Comparison of ENCODE assay signal across 12 cellular contexts in the genomic region with DNA sequence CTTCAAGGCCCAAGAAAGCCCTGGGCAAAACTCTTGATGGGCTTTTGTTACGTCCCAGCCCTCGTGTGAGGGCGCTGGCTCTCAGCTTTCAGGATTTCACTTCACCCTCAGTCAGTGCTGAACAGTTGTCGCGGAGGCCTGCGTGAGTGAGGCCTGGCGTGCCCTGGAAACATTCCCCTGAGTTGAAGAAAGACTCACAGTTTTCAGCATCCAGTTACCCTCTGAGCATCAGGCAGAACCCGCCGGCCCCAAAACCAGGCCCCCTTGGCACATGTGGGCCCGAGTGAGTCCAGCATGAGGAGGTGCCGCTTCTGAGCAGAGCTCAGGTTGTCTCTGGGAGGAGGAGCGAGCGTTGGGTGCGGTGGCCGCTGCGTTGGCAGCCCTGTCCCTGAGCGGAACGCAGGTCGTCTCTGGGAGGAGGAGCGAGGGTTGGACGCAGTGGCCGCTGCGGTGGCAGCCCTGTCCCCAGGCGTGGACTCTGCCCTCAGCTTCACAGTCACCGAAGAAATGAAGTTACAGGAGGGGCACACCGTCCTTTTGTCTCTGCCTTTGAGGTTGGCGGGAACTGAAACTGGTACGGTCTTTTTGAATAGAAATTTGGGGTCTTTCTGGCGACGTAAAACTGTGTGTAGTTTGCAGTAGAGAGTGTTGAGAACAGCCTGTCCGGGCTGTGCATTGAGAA. TPM values are rescaled to one million over a fixed set of nuclear protein-coding genes. Genes with fewer than 3 reads are reported as not detected.
DNase-seq lines count a peak whose midpoint lies in the region; ATAC-seq, FAIRE-seq and TF ChIP-seq lines count a peak whose summit lies in the region.
"Had no signal": no experiment of that assay in that cellular context is flagged by ENCODE, and none has a peak within 500 bp of the region (broad histone marks: within the 10 kb centered on the region; RNA-seq: fewer than 3 reads in every experiment).

A gene with protein sequence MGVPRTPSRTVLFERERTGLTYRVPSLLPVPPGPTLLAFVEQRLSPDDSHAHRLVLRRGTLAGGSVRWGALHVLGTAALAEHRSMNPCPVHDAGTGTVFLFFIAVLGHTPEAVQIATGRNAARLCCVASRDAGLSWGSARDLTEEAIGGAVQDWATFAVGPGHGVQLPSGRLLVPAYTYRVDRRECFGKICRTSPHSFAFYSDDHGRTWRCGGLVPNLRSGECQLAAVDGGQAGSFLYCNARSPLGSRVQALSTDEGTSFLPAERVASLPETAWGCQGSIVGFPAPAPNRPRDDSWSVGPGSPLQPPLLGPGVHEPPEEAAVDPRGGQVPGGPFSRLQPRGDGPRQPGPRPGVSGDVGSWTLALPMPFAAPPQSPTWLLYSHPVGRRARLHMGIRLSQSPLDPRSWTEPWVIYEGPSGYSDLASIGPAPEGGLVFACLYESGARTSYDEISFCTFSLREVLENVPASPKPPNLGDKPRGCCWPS (plus strand): TSS at position 493 of the 682 bp plus-strand sequence. CDS start 5,292 bp downstream, outside the sequence.

- H3K36me3 ChIP-seq in mucosa of descending colon (ENCODE audit: low read depth): no peaks in the 10 kb centered on the region
- H3K36me3 ChIP-seq: stomach had no signal

- H3K4me3 ChIP-seq in mucosa of descending colon: peak within 1 kb of the TSS; percentile 19
- H3K4me3 ChIP-seq: stomach had no signal

- no peak for TF ChIP-seq CTCF in mucosa of descending colon (IDR thresholded peaks at IDR 0.05)

- no peaks in the 10 kb centered on the region for H3K9me3 ChIP-seq in mucosa of descending colon
- H3K9me3 ChIP-seq: stomach had no signal

- H3K4me1 ChIP-seq in mucosa of descending colon (ENCODE audit: low read depth): peaks cover 22% of the 10 kb centered on the region

- DNase-seq in Right ventricle myocardium inferior (ENCODE audit: missing footprints) (peak; percentile 56), cardiac septum (ENCODE audit: low spot score) (no peak), Right ventricle myocardium superior (peak; percentile 29), mucosa of descending colon (peak; percentile 73 to 91 (median 89)), NAMALWA (ENCODE audit: low spot score) (no peak), HTR-8/SVneo (ENCODE audit: insufficient read length, low spot score) (no peak), NCI-H187 (lab: John Stamatoyannopoulos, UW) (no peak)
- DNase-seq: activated CD8-positive, alpha-beta T cell treated with anti-CD3 and anti-CD28 coated beads for 36 hours; effector memory CD8-positive, alpha-beta T cell; stomach had no signal

- intact Hi-C loops in Right ventricle myocardium inferior (cut with DNase I): no loop called here
- intact Hi-C loops in cardiac septum (cut with DNase I): no loop called here
- intact Hi-C loops in Right ventricle myocardium superior (cut with DNase I): no loop called here
- intact Hi-C loops in mucosa of descending colon (cut with DNase I, micrococcal nuclease): no loop called here

- no peak for FAIRE-seq in HTR-8/SVneo (lab: Jason Lieb, UNC)

- ATAC-seq in Right ventricle myocardium inferior: no peak
- no peak for ATAC-seq in Right ventricle myocardium superior (ENCODE audit: poor library complexity)
- peak; percentile 94 for ATAC-seq in mucosa of descending colon
- ATAC-seq in GM21576 (IDR thresholded peaks at IDR 0.05; ENCODE audit: unreplicated experiment): no peak
- ATAC-seq: activated CD8-positive, alpha-beta T cell treated with anti-CD3 and anti-CD28 coated beads for 36 hours; effector memory CD8-positive, alpha-beta T cell had no signal

RNA-seq across cellular contexts. Expression of the gene that starts here (rescaled TPM):
- total RNA-seq in Right ventricle myocardium inferior (0.30 TPM), cardiac septum (not detected), Right ventricle myocardium superior (not detected), mucosa of descending colon (10 to 100 TPM; 41.4 to 72.5 (median 71.0) TPM)
- total RNA-seq: Daoy had no signal

Comparison
In these comparisons a context has a peak if more than half of its experiments do, and no peak if none do; other contexts are left out.
1. RNA of the gene that starts here (total RNA-seq): 41.4 to 72.5 TPM in mucosa of descending colon; 0.30 TPM in Right ventricle myocardium inferior (single experiment), not detected in Right ventricle myocardium superior (single experiment) and not detected in cardiac septum (single experiment); every median in the first group is over 10 times any median in the second.
2. Peak in DNase-seq in Right ventricle myocardium inferior; RNA of the gene not detected or under 1 TPM.
3. Peak in DNase-seq in Right ventricle myocardium superior; RNA of the gene not detected or under 1 TPM.
4. DNase-seq: peak in mucosa of descending colon (3 of 3); none in cardiac septum (single experiment), NAMALWA (single experiment), HTR-8/SVneo (single experiment) and NCI-H187 (0 of 2).